In the genomic region with DNA sequence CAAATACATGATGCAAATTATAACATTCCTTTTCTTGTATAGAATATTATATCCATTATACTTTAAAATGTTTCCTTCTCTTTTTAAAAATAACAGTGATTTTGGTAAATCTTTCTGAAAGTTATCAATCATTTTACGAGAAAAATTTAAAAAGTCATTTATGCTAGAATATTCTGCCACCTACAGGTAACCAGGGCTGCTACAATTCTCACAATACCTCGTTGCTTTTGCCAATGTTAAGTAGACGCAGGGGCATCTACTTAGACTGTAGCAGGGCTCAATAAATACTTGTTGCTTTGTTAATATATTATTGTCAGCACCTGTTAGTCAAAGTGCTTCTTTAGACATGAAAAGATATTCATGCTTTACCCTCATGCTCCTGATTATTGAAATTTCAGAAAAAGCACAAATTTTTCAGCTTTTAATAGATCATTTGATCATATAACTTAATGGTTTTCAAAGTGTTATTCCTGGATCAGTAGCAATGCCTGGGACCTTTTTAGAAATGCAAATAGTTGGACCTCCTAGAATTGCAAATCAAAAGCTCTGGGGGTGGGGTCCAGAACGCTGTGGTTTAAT, we compare ENCODE assay signal across 8 cellular contexts.
DNase-seq lines count a peak whose midpoint lies in the region; FAIRE-seq and TF ChIP-seq lines count a peak whose summit lies in the region.

No MANE protein-coding gene starts in this region.

- no peak for FAIRE-seq in urothelium cell line (lab: Jason Lieb, UNC)

- H3K36me3 ChIP-seq in WERI-Rb-1 = no peaks in the 10 kb centered on the region

- TF ChIP-seq EP300 in Ishikawa (IDR thresholded peaks at IDR 0.05; ENCODE audit: borderline replicate concordance) = no peak

- no peaks in the 10 kb centered on the region for H3K27me3 ChIP-seq in WERI-Rb-1 (ENCODE audit: insufficient read depth, low read depth, severe bottlenecking)

- TF ChIP-seq CTCF in AG09309 (IDR thresholded peaks at IDR 0.05; ENCODE audit: control insufficient read depth, insufficient read depth, low read depth, low read length, missing control alignments) (peak; percentile 68), WERI-Rb-1 (IDR thresholded peaks at IDR 0.05; ENCODE audit: low read depth, low read length) (peak; percentile 27; the same call in 1 of the 2 replicates)

- peak; percentile 11 for DNase-seq in AG09309 (ENCODE audit: low read depth)
- DNase-seq in WERI-Rb-1 = no peak
- peak; percentile 45 for DNase-seq in iPS-NIHi11 (ENCODE audit: low spot score)
- DNase-seq in urothelium cell line (ENCODE audit: low spot score) = peak; percentile 28
- no peak for DNase-seq in COLO668 (lab: John Stamatoyannopoulos, UW; ENCODE audit: unreplicated experiment)
- no peak for DNase-seq in NCI-H128 (lab: John Stamatoyannopoulos, UW; ENCODE audit: unreplicated experiment)
- no peak for DNase-seq in OCI-M2 (lab: John Stamatoyannopoulos, UW; ENCODE audit: unreplicated experiment)

- H3K4me3 ChIP-seq in AG09309 (ENCODE audit: control insufficient read depth, low read depth, low read length) (no peak overlapping the region), WERI-Rb-1 (ENCODE audit: low read depth, low read length) (no peak overlapping the region)

- no peaks in the 10 kb centered on the region for H3K9me3 ChIP-seq in WERI-Rb-1 (ENCODE audit: severe bottlenecking)

- no peak overlapping the region for H3K27ac ChIP-seq in WERI-Rb-1

- peak; percentile 45 for TF ChIP-seq RAD21 in Ishikawa (IDR thresholded peaks at IDR 0.05; ENCODE audit: low read depth)

TF ChIP-seq in Ishikawa, 13 proteins besides CTCF, POLR2A, EP300 and RAD21:
- TF ChIP-seq USF1 (IDR thresholded peaks at IDR 0.05) (no peak), TEAD4 (IDR thresholded peaks at IDR 0.05) (no peak), FOXM1 (IDR thresholded peaks at IDR 0.05; ENCODE audit: borderline replicate concordance, low read depth) (no peak), ZBTB7A (IDR thresholded peaks at IDR 0.05; ENCODE audit: low read depth) (no peak), TCF12 (IDR thresholded peaks at IDR 0.05; ENCODE audit: low read depth) (no peak), TAF1 (IDR thresholded peaks at IDR 0.05; ENCODE audit: low read depth) (no peak), CREB1 (IDR thresholded peaks at IDR 0.05; ENCODE audit: low read depth) (no peak), EGR1 (IDR thresholded peaks at IDR 0.05) (no peak), CEBPB (IDR thresholded peaks at IDR 0.05) (no peak), NFIC (IDR thresholded peaks at IDR 0.05) (no peak)
- TF ChIP-seq, protein P1, sequence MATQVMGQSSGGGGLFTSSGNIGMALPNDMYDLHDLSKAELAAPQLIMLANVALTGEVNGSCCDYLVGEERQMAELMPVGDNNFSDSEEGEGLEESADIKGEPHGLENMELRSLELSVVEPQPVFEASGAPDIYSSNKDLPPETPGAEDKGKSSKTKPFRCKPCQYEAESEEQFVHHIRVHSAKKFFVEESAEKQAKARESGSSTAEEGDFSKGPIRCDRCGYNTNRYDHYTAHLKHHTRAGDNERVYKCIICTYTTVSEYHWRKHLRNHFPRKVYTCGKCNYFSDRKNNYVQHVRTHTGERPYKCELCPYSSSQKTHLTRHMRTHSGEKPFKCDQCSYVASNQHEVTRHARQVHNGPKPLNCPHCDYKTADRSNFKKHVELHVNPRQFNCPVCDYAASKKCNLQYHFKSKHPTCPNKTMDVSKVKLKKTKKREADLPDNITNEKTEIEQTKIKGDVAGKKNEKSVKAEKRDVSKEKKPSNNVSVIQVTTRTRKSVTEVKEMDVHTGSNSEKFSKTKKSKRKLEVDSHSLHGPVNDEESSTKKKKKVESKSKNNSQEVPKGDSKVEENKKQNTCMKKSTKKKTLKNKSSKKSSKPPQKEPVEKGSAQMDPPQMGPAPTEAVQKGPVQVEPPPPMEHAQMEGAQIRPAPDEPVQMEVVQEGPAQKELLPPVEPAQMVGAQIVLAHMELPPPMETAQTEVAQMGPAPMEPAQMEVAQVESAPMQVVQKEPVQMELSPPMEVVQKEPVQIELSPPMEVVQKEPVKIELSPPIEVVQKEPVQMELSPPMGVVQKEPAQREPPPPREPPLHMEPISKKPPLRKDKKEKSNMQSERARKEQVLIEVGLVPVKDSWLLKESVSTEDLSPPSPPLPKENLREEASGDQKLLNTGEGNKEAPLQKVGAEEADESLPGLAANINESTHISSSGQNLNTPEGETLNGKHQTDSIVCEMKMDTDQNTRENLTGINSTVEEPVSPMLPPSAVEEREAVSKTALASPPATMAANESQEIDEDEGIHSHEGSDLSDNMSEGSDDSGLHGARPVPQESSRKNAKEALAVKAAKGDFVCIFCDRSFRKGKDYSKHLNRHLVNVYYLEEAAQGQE (IDR thresholded peaks at IDR 0.05; ENCODE audit: low read depth) = no peak
- TF ChIP-seq, protein P2, sequence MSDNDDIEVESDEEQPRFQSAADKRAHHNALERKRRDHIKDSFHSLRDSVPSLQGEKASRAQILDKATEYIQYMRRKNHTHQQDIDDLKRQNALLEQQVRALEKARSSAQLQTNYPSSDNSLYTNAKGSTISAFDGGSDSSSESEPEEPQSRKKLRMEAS (IDR thresholded peaks at IDR 0.05) = no peak

Comparison
In these comparisons a context has a peak if more than half of its experiments do, and no peak if none do; other contexts are left out.
1. DNase-seq: peak in AG09309 (single experiment), iPS-NIHi11 (single experiment) and urothelium cell line (single experiment); none in WERI-Rb-1 (single experiment), COLO668 (single experiment), NCI-H128 (single experiment) and OCI-M2 (single experiment).